Comparison of ENCODE assay signal across 21 cellular contexts in genomic region chr1:192974701-192975100, GRCh38.
DNase-seq lines count a peak whose midpoint lies in the region; ATAC-seq and TF ChIP-seq lines count a peak whose summit lies in the region.
"Had no signal": no experiment of that assay in that cellular context is flagged by ENCODE, and none has a peak within 500 bp of the region (broad histone marks: within the 10 kb centered on the region; RNA-seq: fewer than 3 reads in every experiment).

No MANE protein-coding gene starts in this region.

- no peak overlapping the region; the same call in 1 of the 2 replicates for H3K18ac ChIP-seq in IMR-90 (ENCODE audit: low read depth, low read length)

- no peak overlapping the region for H4K8ac ChIP-seq in IMR-90 (ENCODE audit: low read depth in 2 of 2, low read length in 2 of 2)

- H3K27me3 ChIP-seq in IMR-90 (ENCODE audit: control insufficient read depth, insufficient read depth, low read length) = no peaks in the 10 kb centered on the region
- H3K27me3 ChIP-seq in esophagus squamous epithelium = no peaks in the 10 kb centered on the region
- H3K27me3 ChIP-seq: colonic mucosa, hepatocyte, ovary, Peyer's patch had no signal

- TF ChIP-seq CTCF in IMR-90 (conservative IDR thresholded peaks at IDR 0.05; ENCODE audit: low read depth, low read length) = no peak
- TF ChIP-seq CTCF in mucosa of descending colon (IDR thresholded peaks at IDR 0.05) = no peak
- no peak for TF ChIP-seq CTCF in esophagus squamous epithelium (IDR thresholded peaks at IDR 0.05)

- H4K91ac ChIP-seq in IMR-90 (ENCODE audit: insufficient read depth, low read depth, low read length) = no peak overlapping the region

- no peak overlapping the region for H2AK9ac ChIP-seq in IMR-90 (replicated peaks; ENCODE audit: low read depth, low read length, poor library complexity)

- H3K9ac ChIP-seq in IMR-90 (ENCODE audit: low read depth, low read length) = no peak overlapping the region

- no peak for TF ChIP-seq RAD21 in IMR-90 (IDR thresholded peaks at IDR 0.05; ENCODE audit: low read length)

- H3K4me1 Mint-ChIP-seq in immature natural killer cell = no peaks in the 10 kb centered on the region
- H3K4me1 Mint-ChIP-seq: B cell; stimulated activated naive B cell treated with anti-CD40 and anti-IgM and Interleukin-4, amounts not matched to agents 10 μg/mL and 1 μg/mL and 100 μg/mL, for 72 hours; T-cell had no signal

- no peak overlapping the region for H3K14ac ChIP-seq in IMR-90 (replicated peaks; ENCODE audit: low read depth, low read length)

- H4K5ac ChIP-seq in IMR-90 (ENCODE audit: low read depth, low read length) = no peak overlapping the region

- H2AFZ ChIP-seq in IMR-90 (replicated peaks; ENCODE audit: low read length, poor library complexity) = no peak overlapping the region
- H2AFZ ChIP-seq: hepatocyte had no signal

- no peaks in the 10 kb centered on the region for H3K36me3 ChIP-seq in IMR-90 (ENCODE audit: control insufficient read depth, insufficient read depth, low read length)
- H3K36me3 ChIP-seq in mucosa of descending colon (ENCODE audit: low read depth) = no peaks in the 10 kb centered on the region
- H3K36me3 ChIP-seq in esophagus squamous epithelium = no peaks in the 10 kb centered on the region
- H3K36me3 ChIP-seq: colonic mucosa, ovary, Peyer's patch had no signal

- H2BK15ac ChIP-seq in IMR-90 (ENCODE audit: low read depth, low read length) = no peak overlapping the region

- peaks cover 0 to 14% (median 11%) of the 10 kb centered on the region in 3 donors for H3K36me3 Mint-ChIP-seq in immature natural killer cell

- no peak overlapping the region for H3K4me3 Mint-ChIP-seq in immature natural killer cell
- H3K4me3 Mint-ChIP-seq: activated T-helper 17 cell treated with anti-CD3 and anti-CD28 coated beads, Interleukin-2, amount 50 U/mL, for 72 hours; B cell; stimulated activated naive B cell treated with anti-CD40 and anti-IgM and Interleukin-4, amounts not matched to agents 10 μg/mL and 1 μg/mL and 100 μg/mL, for 72 hours; T-cell; WTC11 had no signal

- no peak overlapping the region for H2BK20ac ChIP-seq in IMR-90 (ENCODE audit: low read depth, low read length)

- H2AK5ac ChIP-seq in IMR-90 (ENCODE audit: low read depth, low read length) = no peak overlapping the region

- no TSS peak for BruUV-seq in IMR-90 (replicated peaks; lab: Mats Ljungman, UMichigan)

- H3K4me1 ChIP-seq in IMR-90 (ENCODE audit: control insufficient read depth, insufficient read depth, low read length) (peaks cover 5% of the 10 kb centered on the region), mucosa of descending colon (ENCODE audit: low read depth) (peaks cover 5% of the 10 kb centered on the region), esophagus squamous epithelium (no peaks in the 10 kb centered on the region)
- H3K4me1 ChIP-seq: colonic mucosa had no signal

- H3K27ac ChIP-seq in IMR-90 (ENCODE audit: insufficient read depth, low read length) (no peak overlapping the region), esophagus squamous epithelium (no peak overlapping the region)
- H3K27ac ChIP-seq: colonic mucosa, hepatocyte, ovary had no signal

- no peak overlapping the region for H3K4me2 ChIP-seq in IMR-90 (ENCODE audit: low read depth, low read length)
- H3K4me2 ChIP-seq: hepatocyte had no signal

- peaks cover 0 to 3% (median 1%) of the 10 kb centered on the region in 3 donors for H3K27me3 Mint-ChIP-seq in immature natural killer cell (ENCODE audit: low read depth in 3 of 3)
- H3K27me3 Mint-ChIP-seq: activated T-helper 17 cell treated with anti-CD3 and anti-CD28 coated beads, Interleukin-2, amount 50 U/mL, for 72 hours; B cell; stimulated activated naive B cell treated with anti-CD40 and anti-IgM and Interleukin-4, amounts not matched to agents 10 μg/mL and 1 μg/mL and 100 μg/mL, for 72 hours; T-cell had no signal

- no peak overlapping the region for H3K23ac ChIP-seq in IMR-90 (ENCODE audit: low read depth, low read length)

- dilution Hi-C loops in IMR-90 (cut with HindIII; ENCODE audit: low sequenced_read_pairs, unreplicated experiment) = no loop called here

- DNase-seq in Caki2 (ENCODE audit: low read depth) = peak; percentile 39
- peak; percentile 21 for DNase-seq in IMR-90
- DNase-seq in mucosa of descending colon = no peak
- no peak for DNase-seq in esophagus squamous epithelium (lab: John Stamatoyannopoulos, UW)
- no peak for DNase-seq in immature natural killer cell
- DNase-seq in NCI-H2107 (lab: John Stamatoyannopoulos, UW) = no peak
- DNase-seq: amniotic stem cell; colonic mucosa; DMS153; NCI-H2029; NCI-H524; ovary; stimulated activated naive B cell treated with anti-CD40 and anti-IgM and Interleukin-4, amounts not matched to agents 10 μg/mL and 1 μg/mL and 100 μg/mL, for 72 hours; T-cell had no signal

- no peak overlapping the region for H3K4ac ChIP-seq in IMR-90 (ENCODE audit: low read depth, low read length)

- H3K9me1 ChIP-seq in IMR-90 (ENCODE audit: insufficient read depth, low read length) = no peaks in the 10 kb centered on the region

- H3K4me3 ChIP-seq in IMR-90 (ENCODE audit: insufficient read depth, low read depth, low read length) (no peak overlapping the region), mucosa of descending colon (no peak overlapping the region), esophagus squamous epithelium (no peak overlapping the region)
- H3K4me3 ChIP-seq: colonic mucosa, hepatocyte, ovary, Peyer's patch had no signal

- no peak for TF ChIP-seq POLR2A in IMR-90 (IDR thresholded peaks at IDR 0.05; ENCODE audit: low read depth, low read length)
- TF ChIP-seq POLR2A in esophagus squamous epithelium (IDR thresholded peaks at IDR 0.05) = no peak

- no peak overlapping the region for H2BK5ac ChIP-seq in IMR-90 (ENCODE audit: low read depth, low read length, poor library complexity, severe bottlenecking)

- H3K9me3 ChIP-seq in IMR-90 (ENCODE audit: control insufficient read depth, insufficient read depth, low read length) = no peaks in the 10 kb centered on the region
- H3K9me3 ChIP-seq in mucosa of descending colon = no peaks in the 10 kb centered on the region
- H3K9me3 ChIP-seq in esophagus squamous epithelium = no peaks in the 10 kb centered on the region
- H3K9me3 ChIP-seq: colonic mucosa, ovary, Peyer's patch had no signal

- H3K79me1 ChIP-seq in IMR-90 (ENCODE audit: low read depth in 1 of 2, low read length in 2 of 2) = no peaks in the 10 kb centered on the region

- H4K20me1 ChIP-seq in IMR-90 (ENCODE audit: insufficient read depth, low read length) = no peaks in the 10 kb centered on the region

- POLR2A ChIA-PET in IMR-90 (lab: Charles Lee; ENCODE audit: unreplicated experiment) = no interaction called here

- ATAC-seq in IMR-90 (ENCODE audit: low read depth) (peak; percentile 46), esophagus mucosa (peak; percentile 59), mucosa of descending colon (peak; percentile 34), HG03378 (IDR thresholded peaks at IDR 0.05; ENCODE audit: unreplicated experiment) (no peak)
- ATAC-seq: activated T-helper 17 cell treated with anti-CD3 and anti-CD28 coated beads, Interleukin-2, amount 50 U/mL, for 72 hours; stimulated activated naive B cell treated with anti-CD40 and anti-IgM and Interleukin-4, amounts not matched to agents 10 μg/mL and 1 μg/mL and 100 μg/mL, for 72 hours; T-cell; WTC11 had no signal

- H3K56ac ChIP-seq in IMR-90 (ENCODE audit: extremely low read depth, insufficient read depth, low read length) = no peak overlapping the region

- in situ Hi-C loops in Caki2 (cut with HindIII; ENCODE audit: low pct_unique_long_range_greater_than_20kb, low sequenced_read_pairs) (no loop called here), IMR-90 (cut with MboI; ENCODE audit: low sequenced_read_pairs) (no loop called here)

- no peak overlapping the region for H2BK120ac ChIP-seq in IMR-90 (ENCODE audit: low read depth, low read length)

- CTCF ChIA-PET in IMR-90 (lab: Yijun Ruan, JAX) = interaction anchor here (1.0 kb wide), 1 partner anchor 45 kb away, joined by 3 read pairs; no protein-coding TSS in a partner anchor

- H3K27ac Mint-ChIP-seq in immature natural killer cell = no peak overlapping the region
- H3K27ac Mint-ChIP-seq: activated T-helper 17 cell treated with anti-CD3 and anti-CD28 coated beads, Interleukin-2, amount 50 U/mL, for 72 hours; B cell; stimulated activated naive B cell treated with anti-CD40 and anti-IgM and Interleukin-4, amounts not matched to agents 10 μg/mL and 1 μg/mL and 100 μg/mL, for 72 hours; T-cell; WTC11 had no signal

- intact Hi-C loops in IMR-90 (cut with micrococcal nuclease) (no loop called here), mucosa of descending colon (cut with DNase I, micrococcal nuclease) (no loop called here), esophagus squamous epithelium (cut with DNase I) (no loop called here)

- H3K9me3 Mint-ChIP-seq in immature natural killer cell = no peaks in the 10 kb centered on the region
- H3K9me3 Mint-ChIP-seq: T-cell had no signal

TF ChIP-seq in IMR-90, 13 proteins besides CTCF, POLR2A, EP300 and RAD21:
- TF ChIP-seq BHLHE40 (IDR thresholded peaks at IDR 0.05; ENCODE audit: low read depth, low read length) (no peak), CEBPB (IDR thresholded peaks at IDR 0.05; ENCODE audit: low read depth, low read length) (0 out of 2 replicates have a peak, but pooled peaks have one; percentile 11), FOS (IDR thresholded peaks at IDR 0.05; ENCODE audit: low read depth, low read length) (no peak), MAZ (IDR thresholded peaks at IDR 0.05; ENCODE audit: borderline replicate concordance, low read depth, low read length) (no peak), USF2 (IDR thresholded peaks at IDR 0.05; ENCODE audit: low read depth, low read length) (no peak), RCOR1 (IDR thresholded peaks at IDR 0.05; ENCODE audit: insufficient replicate concordance, low read length) (no peak)
TF ChIP-seq in IMR-90: peak in this region for 1.

Comparison
In these comparisons a context has a peak if more than half of its experiments do, and no peak if none do; other contexts are left out.
1. DNase-seq: peak in Caki2 (single experiment) and IMR-90 (single experiment); none in mucosa of descending colon (0 of 3), esophagus squamous epithelium (single experiment), immature natural killer cell (0 of 3) and NCI-H2107 (single experiment).